In the genomic region with DNA sequence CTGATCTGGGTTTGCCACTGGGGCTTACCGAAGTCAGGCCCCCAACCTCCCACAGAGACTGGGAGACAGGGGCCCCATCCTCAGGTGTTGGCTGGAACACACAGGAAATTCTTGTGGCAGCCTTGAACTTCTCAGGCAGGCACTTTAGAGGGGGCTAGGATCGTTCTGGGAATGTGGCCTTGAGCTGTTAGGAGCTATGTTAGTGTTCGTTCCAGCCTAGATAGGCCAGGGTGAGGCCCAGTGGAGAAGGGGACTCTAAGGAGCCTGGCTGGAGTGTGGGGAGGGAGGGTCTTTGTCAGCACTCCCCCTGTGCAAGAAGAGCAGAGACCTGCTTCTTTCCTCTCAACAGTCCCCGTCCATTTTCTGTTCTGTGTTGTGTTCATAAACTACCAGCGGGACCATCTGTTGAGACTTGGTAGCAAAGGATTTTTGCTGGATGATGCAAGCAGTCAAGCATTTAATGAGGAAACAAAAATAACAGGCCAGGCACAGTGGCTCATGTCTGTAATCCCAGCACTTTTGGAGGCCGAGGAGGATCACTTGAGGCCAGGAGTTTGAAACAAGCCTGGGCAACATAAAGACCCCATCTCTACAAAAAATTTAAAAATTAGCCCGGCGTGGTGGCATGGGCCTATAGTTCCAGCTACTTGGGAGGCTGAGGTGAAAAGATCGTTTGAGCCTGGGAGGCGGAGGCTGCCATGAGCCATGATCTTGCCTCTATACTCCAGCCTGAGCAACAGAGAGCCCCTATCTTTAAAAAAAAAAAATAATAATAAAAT, we compare ENCODE assay signal across 8 cellular contexts. TPM values are rescaled to one million over a fixed set of nuclear protein-coding genes. Genes with fewer than 3 reads are reported as not detected.
DNase-seq lines count a peak whose midpoint lies in the region; ATAC-seq lines count a peak whose summit lies in the region.

No MANE protein-coding gene starts in this region.

- peaks cover 13% of the 10 kb centered on the region for H3K36me3 Mint-ChIP-seq in effector memory CD8-positive, alpha-beta T cell (ENCODE audit: insufficient read depth)

- no peak for ATAC-seq in effector memory CD8-positive, alpha-beta T cell (replicated peaks)
- ATAC-seq in left colon: no peak

- peak overlapping the region; percentile 94 to 96 for H3K27ac Mint-ChIP-seq in effector memory CD8-positive, alpha-beta T cell

- H3K4me3 Mint-ChIP-seq in effector memory CD8-positive, alpha-beta T cell: peak overlapping the region; percentile 92 to 93

- H3K4me1 Mint-ChIP-seq in effector memory CD8-positive, alpha-beta T cell (ENCODE audit: low read depth in 2 of 2): peaks cover 38 to 53% of the 10 kb centered on the region in 2 donors

- intact Hi-C loops in left colon (cut with DNase I, micrococcal nuclease): no loop called here

- H3K27me3 Mint-ChIP-seq in effector memory CD8-positive, alpha-beta T cell: no peaks in the 10 kb centered on the region

- H3K9me3 Mint-ChIP-seq in effector memory CD8-positive, alpha-beta T cell: no peaks in the 10 kb centered on the region

- peak; percentile 24 for DNase-seq in stimulated activated CD4-positive, alpha-beta T cell treated with anti-CD3 and anti-CD28 coated beads, Interleukin-15, amount 100 ng/mL, for 24 hours
- no peak for DNase-seq in stimulated activated CD4-positive, alpha-beta T cell treated with anti-CD3 and anti-CD28 coated beads, Interleukin-1b, Interleukin-23, amount 100 ng/mL, for 48 hours
- peak; percentile 84 for DNase-seq in RKO (ENCODE audit: low spot score)
- no peak for DNase-seq in effector memory CD8-positive, alpha-beta T cell
- peak; percentile 95 for DNase-seq in myocyte (ENCODE audit: low read depth)
- no peak for DNase-seq in activated gamma-delta T cell treated with Interleukin-2 at 50 U/mL for 16 hours
- no peak for DNase-seq in left colon
- no peak for DNase-seq in stimulated activated CD4-positive, alpha-beta T cell treated with anti-CD3 and anti-CD28 coated beads, Interleukin-2, amount 100 ng/mL, for 24 hours

RNA-seq across cellular contexts. Expression of a gene that starts 1.5 kb away (rescaled TPM):
- total RNA-seq in myocyte (28.7 and 34.3 TPM in 2 replicates), left colon (10 to 100 TPM; 18.2 to 21.5 TPM)
- polyA plus RNA-seq in myocyte (2012): 43.6 TPM

RNA-seq across cellular contexts. Expression of a gene that starts 1.5 kb away (rescaled TPM):
- total RNA-seq in myocyte (459 and 555 TPM in 2 replicates), left colon (10 to 100 TPM; 58.2 to 71.3 TPM)
- polyA plus RNA-seq in myocyte (2012): 331 TPM

Comparison
In these comparisons a context has a peak if more than half of its experiments do, and no peak if none do; other contexts are left out.
1. DNase-seq: peak in stimulated activated CD4-positive, alpha-beta T cell treated with anti-CD3 and anti-CD28 coated beads, Interleukin-15, amount 100 ng/mL, for 24 hours (single experiment), RKO (single experiment) and myocyte (single experiment); none in stimulated activated CD4-positive, alpha-beta T cell treated with anti-CD3 and anti-CD28 coated beads, Interleukin-1b, Interleukin-23, amount 100 ng/mL, for 48 hours (single experiment), effector memory CD8-positive, alpha-beta T cell (0 of 3), activated gamma-delta T cell treated with Interleukin-2 at 50 U/mL for 16 hours (single experiment), left colon (0 of 2) and stimulated activated CD4-positive, alpha-beta T cell treated with anti-CD3 and anti-CD28 coated beads, Interleukin-2, amount 100 ng/mL, for 24 hours (0 of 2).